Comparison of ENCODE assay signal across 1 cellular context in the genomic region with DNA sequence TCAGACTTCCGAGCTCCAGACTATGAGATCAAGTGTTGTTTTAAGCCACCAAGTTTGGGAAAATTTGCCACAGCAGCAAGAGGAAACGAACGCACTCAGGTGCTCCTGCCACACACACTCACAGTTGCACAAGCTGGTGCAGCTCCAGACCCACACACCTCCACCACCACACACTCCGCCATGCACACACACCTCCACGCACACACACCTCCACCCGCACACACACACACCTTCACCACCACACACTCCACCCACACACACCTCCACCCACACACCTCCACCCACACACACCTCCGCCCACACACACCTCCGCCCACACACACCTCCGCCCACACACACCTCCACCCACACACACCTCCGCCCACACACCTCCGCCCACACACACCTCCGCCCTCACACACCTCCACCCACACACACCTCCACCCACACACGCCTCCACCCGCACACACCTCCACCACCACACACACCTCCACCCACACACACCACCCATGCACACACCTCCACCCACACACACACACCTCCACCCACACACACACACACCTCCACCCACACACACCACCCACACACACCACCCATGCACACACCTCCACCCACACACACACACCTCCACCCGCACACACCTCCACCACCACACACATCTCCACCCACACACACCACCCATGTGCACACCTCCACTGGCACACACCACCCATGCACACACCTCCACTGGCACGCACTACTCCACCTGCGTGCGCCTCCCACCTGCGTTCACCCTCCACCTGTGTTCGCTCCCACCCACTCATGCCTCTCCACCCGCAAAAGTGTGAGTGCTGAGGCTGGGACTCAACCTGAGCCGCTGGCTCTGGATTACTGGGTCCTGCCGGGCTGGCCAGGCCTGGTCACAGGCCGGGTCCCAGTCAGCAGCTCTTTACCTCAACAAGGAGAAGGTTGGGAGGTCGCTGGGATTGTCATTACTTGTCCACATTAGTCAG.
TF ChIP-seq lines count a peak whose summit lies in the region.

No MANE protein-coding gene starts in this region.

TF ChIP-seq in IMR-90, 13 proteins besides CTCF, POLR2A, EP300 and RAD21:
- TF ChIP-seq MAZ (IDR thresholded peaks at IDR 0.05; ENCODE audit: borderline replicate concordance, low read depth, low read length) = no peak
- no peak for TF ChIP-seq MAFK (IDR thresholded peaks at IDR 0.05; ENCODE audit: low read depth, low read length)
- TF ChIP-seq BHLHE40 (IDR thresholded peaks at IDR 0.05; ENCODE audit: low read depth, low read length) = no peak
- TF ChIP-seq CHD1 (IDR thresholded peaks at IDR 0.05; ENCODE audit: low read depth, low read length) = no peak
- TF ChIP-seq, protein P1, sequence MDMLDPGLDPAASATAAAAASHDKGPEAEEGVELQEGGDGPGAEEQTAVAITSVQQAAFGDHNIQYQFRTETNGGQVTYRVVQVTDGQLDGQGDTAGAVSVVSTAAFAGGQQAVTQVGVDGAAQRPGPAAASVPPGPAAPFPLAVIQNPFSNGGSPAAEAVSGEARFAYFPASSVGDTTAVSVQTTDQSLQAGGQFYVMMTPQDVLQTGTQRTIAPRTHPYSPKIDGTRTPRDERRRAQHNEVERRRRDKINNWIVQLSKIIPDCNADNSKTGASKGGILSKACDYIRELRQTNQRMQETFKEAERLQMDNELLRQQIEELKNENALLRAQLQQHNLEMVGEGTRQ (IDR thresholded peaks at IDR 0.05; ENCODE audit: low read depth, low read length) = no peak
- no peak for TF ChIP-seq NFE2L2 (IDR thresholded peaks at IDR 0.05; ENCODE audit: low read depth, low read length)
- no peak for TF ChIP-seq SMC3 (IDR thresholded peaks at IDR 0.05; ENCODE audit: low read depth, low read length)
- TF ChIP-seq RCOR1 (IDR thresholded peaks at IDR 0.05; ENCODE audit: insufficient replicate concordance, low read length) = no peak
- no peak for TF ChIP-seq RFX5 (IDR thresholded peaks at IDR 0.05; ENCODE audit: low read depth, low read length)
TF ChIP-seq in IMR-90: peak in this region for 0.
